In the genomic region with DNA sequence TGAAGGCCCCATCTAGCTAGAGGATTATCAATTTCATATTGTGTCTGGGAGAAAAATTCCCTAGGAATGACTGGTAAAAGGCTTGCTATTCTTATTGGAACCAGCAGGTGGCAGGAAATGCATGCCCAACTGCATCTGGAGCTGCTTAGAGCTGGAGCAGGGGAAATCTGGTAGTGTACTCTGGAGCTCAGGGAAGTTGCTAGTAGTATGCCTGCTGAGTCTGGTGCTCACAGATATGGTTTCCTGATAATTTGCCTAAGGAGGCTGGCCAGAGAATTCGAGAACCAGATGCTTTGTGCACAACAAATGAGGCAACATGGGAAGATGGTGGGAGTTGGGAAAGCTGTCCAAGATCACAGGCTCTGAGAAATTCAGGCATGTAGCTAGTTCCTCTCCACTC, we compare ENCODE assay signal across 8 cellular contexts. TPM values are rescaled to one million over a fixed set of nuclear protein-coding genes. Genes with fewer than 3 reads are reported as not detected.
DNase-seq lines count a peak whose midpoint lies in the region; ATAC-seq and TF ChIP-seq lines count a peak whose summit lies in the region.

No MANE protein-coding gene starts in this region.

- no peak overlapping the region for H2BK12ac ChIP-seq in mesenchymal stem cell (ENCODE audit: low read length in 2 of 2)

- H2AK5ac ChIP-seq in mesenchymal stem cell (ENCODE audit: low read length, severe bottlenecking): no peak overlapping the region

- H3K27me3 Mint-ChIP-seq in activated naive CD4-positive, alpha-beta T cell treated with anti-CD3 and anti-CD28 coated beads, Interleukin-2, amount 10 ng/mL, durations not matched to agents 7 days and 5 days: no peaks in the 10 kb centered on the region
- H3K27me3 Mint-ChIP-seq in endothelial cell (ENCODE audit: unreplicated experiment): peaks cover 3% of the 10 kb centered on the region

- intact Hi-C loops in uterus (cut with DNase I; ENCODE audit: low total_unique reads): no loop called here

- no peak overlapping the region for H2BK5ac ChIP-seq in mesenchymal stem cell (ENCODE audit: low read depth, low read length, poor library complexity, severe bottlenecking)

- H3K23ac ChIP-seq in mesenchymal stem cell (ENCODE audit: low read length in 2 of 2): no peak overlapping the region

- peak; percentile 66 for TF ChIP-seq CTCF in SU-DHL-6 (IDR thresholded peaks at IDR 0.05; ENCODE audit: insufficient read depth, low read length, poor library complexity, severe bottlenecking)
- peak; percentile 96 for TF ChIP-seq CTCF in endothelial cell (IDR thresholded peaks at IDR 0.05; ENCODE audit: unreplicated experiment)
- peak; percentile 69 to 76 (median 74) for TF ChIP-seq CTCF in uterus (IDR thresholded peaks at IDR 0.05)

- no peak overlapping the region for H3K9ac ChIP-seq in SU-DHL-6 (ENCODE audit: low read length)
- no peak overlapping the region for H3K9ac ChIP-seq in mesenchymal stem cell (ENCODE audit: low read length)

- no peak overlapping the region for H3K14ac ChIP-seq in mesenchymal stem cell (ENCODE audit: low read length in 2 of 2)

- H3K4me3 ChIP-seq in SU-DHL-6 (ENCODE audit: insufficient read depth, low read length, poor library complexity, severe bottlenecking): no peak overlapping the region
- H3K4me3 ChIP-seq in mesenchymal stem cell (ENCODE audit: insufficient read depth in 1 of 2, low read depth in 1 of 2, low read length in 2 of 2): no peak overlapping the region
- H3K4me3 ChIP-seq in uterus: no peak overlapping the region

- no peaks in the 10 kb centered on the region for H3K79me2 ChIP-seq in SU-DHL-6 (ENCODE audit: insufficient read depth, low read length)

- CTCF ChIA-PET in activated naive CD4-positive, alpha-beta T cell treated with anti-CD3 and anti-CD28 coated beads, Interleukin-2, amount 10 ng/mL, durations not matched to agents 7 days and 5 days (lab: Charles Lee): interaction anchor here (0.7 to 8.3 kb wide), 16 partner anchors 9 to 682 kb away, joined by 3 to 168 read pairs (median 4); a partner anchor contains a TSS

- ATAC-seq in GM21786 (IDR thresholded peaks at IDR 0.05; ENCODE audit: unreplicated experiment): peak; percentile 82

- no peak overlapping the region for H3K4ac ChIP-seq in mesenchymal stem cell (ENCODE audit: low read depth in 1 of 2, low read length in 2 of 2)

- no peak for TF ChIP-seq POLR2A in uterus (IDR thresholded peaks at IDR 0.05)

- H3K4me2 ChIP-seq in SU-DHL-6 (ENCODE audit: low read depth, low read length, poor library complexity, severe bottlenecking): no peak overlapping the region
- no peak overlapping the region for H3K4me2 ChIP-seq in mesenchymal stem cell (ENCODE audit: low read length, poor library complexity, severe bottlenecking)

- no peaks in the 10 kb centered on the region for H3K9me3 ChIP-seq in SU-DHL-6 (ENCODE audit: insufficient read depth, low read length)
- no peaks in the 10 kb centered on the region for H3K9me3 ChIP-seq in mesenchymal stem cell (ENCODE audit: control insufficient read depth, low read length)
- no peaks in the 10 kb centered on the region for H3K9me3 ChIP-seq in uterus

- peaks cover 5% of the 10 kb centered on the region for H3K4me1 Mint-ChIP-seq in activated naive CD4-positive, alpha-beta T cell treated with anti-CD3 and anti-CD28 coated beads, Interleukin-2, amount 10 ng/mL, durations not matched to agents 7 days and 5 days
- H3K4me1 Mint-ChIP-seq in endothelial cell (ENCODE audit: unreplicated experiment): peaks cover 8% of the 10 kb centered on the region

- H2BK120ac ChIP-seq in mesenchymal stem cell (ENCODE audit: low read depth, low read length): no peak overlapping the region

- H3K36me3 Mint-ChIP-seq in activated naive CD4-positive, alpha-beta T cell treated with anti-CD3 and anti-CD28 coated beads, Interleukin-2, amount 10 ng/mL, durations not matched to agents 7 days and 5 days: peaks cover 8% of the 10 kb centered on the region
- H3K36me3 Mint-ChIP-seq in endothelial cell (ENCODE audit: low read depth, unreplicated experiment): peaks cover 8% of the 10 kb centered on the region

- H3K9me2 ChIP-seq in SU-DHL-6 (replicated peaks; ENCODE audit: insufficient read depth, low read length): no peaks in the 10 kb centered on the region

- H3K27ac Mint-ChIP-seq in activated naive CD4-positive, alpha-beta T cell treated with anti-CD3 and anti-CD28 coated beads, Interleukin-2, amount 10 ng/mL, durations not matched to agents 7 days and 5 days: no peak overlapping the region
- no peak overlapping the region for H3K27ac Mint-ChIP-seq in endothelial cell (ENCODE audit: unreplicated experiment)

- 30% methylated on average over 1 of the region's 1 CpG for WGBS in mesenchymal stem cell

- H3K36me3 ChIP-seq in SU-DHL-6 (ENCODE audit: low read length) (no peaks in the 10 kb centered on the region; the same call in 1 of the 2 replicates), mesenchymal stem cell (ENCODE audit: control insufficient read depth in 1 of 2, insufficient read depth in 2 of 2, low read depth in 1 of 2, low read length in 2 of 2) (no peaks in the 10 kb centered on the region), uterus (no peaks in the 10 kb centered on the region)

- DNase-seq in activated naive CD4-positive, alpha-beta T cell treated with anti-CD3 and anti-CD28 coated beads, Interleukin-2, amount 10 ng/mL, durations not matched to agents 7 days and 5 days: peak; percentile 52
- DNase-seq in activated naive CD4-positive, alpha-beta T cell (lab: John Stamatoyannopoulos, UW): no peak
- peak; percentile 51 for DNase-seq in NCI-H1105 treated with DMSO at 0.1 percent for 48 hours (lab: John Stamatoyannopoulos, UW)
- peak; percentile 65 for DNase-seq in endothelial cell (ENCODE audit: low spot score)
- peak; percentile 65 for DNase-seq in mesenchymal stem cell
- DNase-seq in uterus: peak; percentile 23 to 42

- no peaks in the 10 kb centered on the region for H4K20me1 ChIP-seq in SU-DHL-6 (ENCODE audit: low read depth, low read length)

- no peaks in the 10 kb centered on the region for H3F3A ChIP-seq in SU-DHL-6 (ENCODE audit: insufficient read depth)

- no peaks in the 10 kb centered on the region for H3K79me1 ChIP-seq in mesenchymal stem cell (replicated peaks; ENCODE audit: low read length, poor library complexity, severe bottlenecking)

- no peaks in the 10 kb centered on the region for H3K9me3 Mint-ChIP-seq in activated naive CD4-positive, alpha-beta T cell treated with anti-CD3 and anti-CD28 coated beads, Interleukin-2, amount 10 ng/mL, durations not matched to agents 7 days and 5 days
- no peaks in the 10 kb centered on the region for H3K9me3 Mint-ChIP-seq in endothelial cell (ENCODE audit: unreplicated experiment)

- no peak overlapping the region for H4K8ac ChIP-seq in mesenchymal stem cell (ENCODE audit: low read length)

- no peak overlapping the region for H3K18ac ChIP-seq in mesenchymal stem cell (ENCODE audit: low read depth in 1 of 2, low read length in 2 of 2)

- H3K27me3 ChIP-seq in SU-DHL-6 (ENCODE audit: low read length) (no peaks in the 10 kb centered on the region), mesenchymal stem cell (ENCODE audit: control insufficient read depth in 1 of 2, insufficient read depth in 1 of 2, low read length in 2 of 2) (no peaks in the 10 kb centered on the region), uterus (no peaks in the 10 kb centered on the region)

- H3K27ac ChIP-seq in SU-DHL-6 (ENCODE audit: low read depth, low read length): no peak overlapping the region
- no peak overlapping the region for H3K27ac ChIP-seq in mesenchymal stem cell (ENCODE audit: low read length, poor library complexity, severe bottlenecking)
- H3K27ac ChIP-seq in uterus: no peak overlapping the region

- H3K4me1 ChIP-seq in mesenchymal stem cell (ENCODE audit: control insufficient read depth, insufficient read depth, low read depth, low read length) (peaks cover 2% of the 10 kb centered on the region), uterus (no peaks in the 10 kb centered on the region)

- no peak overlapping the region for H2BK15ac ChIP-seq in mesenchymal stem cell (ENCODE audit: low read depth, poor library complexity, severe bottlenecking)

- H2AFZ ChIP-seq in SU-DHL-6 (ENCODE audit: low read depth, low read length, severe bottlenecking) (no peak overlapping the region), mesenchymal stem cell (ENCODE audit: low read depth, low read length) (no peak overlapping the region)

- no peak overlapping the region for H4K91ac ChIP-seq in mesenchymal stem cell (ENCODE audit: low read length)

- no peak overlapping the region for H3K4me3 Mint-ChIP-seq in activated naive CD4-positive, alpha-beta T cell treated with anti-CD3 and anti-CD28 coated beads, Interleukin-2, amount 10 ng/mL, durations not matched to agents 7 days and 5 days
- no peak overlapping the region for H3K4me3 Mint-ChIP-seq in endothelial cell (ENCODE audit: unreplicated experiment)

RNA-seq across cellular contexts. Expression of a gene that starts 53.7 kb away (rescaled TPM):
- total RNA-seq in endothelial cell (ENCODE audit: unreplicated experiment): 213 TPM
- 50.3 TPM for polyA plus RNA-seq in mesenchymal stem cell (2013, experiment 1 of 2)
- polyA plus RNA-seq in mesenchymal stem cell (2013, experiment 2 of 2): 51.5 TPM
- total RNA-seq in uterus: 100 to 1,000 TPM in 3 of 4 donors, 10 to 100 TPM in 1; 72.1 to 240 (median 168) TPM

Comparison
In these comparisons a context has a peak if more than half of its experiments do, and no peak if none do; other contexts are left out.
1. DNase-seq: peak in activated naive CD4-positive, alpha-beta T cell treated with anti-CD3 and anti-CD28 coated beads, Interleukin-2, amount 10 ng/mL, durations not matched to agents 7 days and 5 days (single experiment), NCI-H1105 treated with DMSO at 0.1 percent for 48 hours (single experiment), endothelial cell (single experiment), mesenchymal stem cell (single experiment) and uterus (2 of 2); none in activated naive CD4-positive, alpha-beta T cell (0 of 4).
2. Peak in every context shown above with its lines, with median percentiles within 50 percentile points of each other: CTCF ChIP-seq.